10 cellular contexts compared by ENCODE assay signal in the genomic region with DNA sequence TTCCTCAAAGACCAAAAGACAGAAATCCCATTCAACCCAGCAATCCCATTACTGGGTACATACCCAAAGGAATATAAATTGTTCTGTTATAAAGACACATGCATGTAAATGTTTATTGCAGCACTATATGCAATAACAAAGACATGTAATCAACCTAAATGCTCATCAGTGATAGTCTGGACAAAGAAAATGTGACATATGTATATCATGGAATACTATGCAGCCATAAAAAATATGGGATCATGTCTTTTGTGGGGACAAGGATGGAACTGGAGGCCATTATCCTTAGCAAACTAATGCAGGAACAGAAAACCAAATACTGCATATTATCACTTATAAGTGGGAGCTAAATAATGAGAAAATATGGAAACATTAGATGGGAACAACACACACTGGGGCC. TPM values are rescaled to one million over a fixed set of nuclear protein-coding genes. Genes with fewer than 3 reads are reported as not detected.
"Had no signal": no experiment of that assay in that cellular context is flagged by ENCODE, and none has a peak within 500 bp of the region (broad histone marks: within the 10 kb centered on the region; RNA-seq: fewer than 3 reads in every experiment).

No MANE protein-coding gene starts in this region.

- ATAC-seq: GM23338 had no signal

- H3K9me3 Mint-ChIP-seq: GM23338, H9, HFFc6 had no signal

- H3K4me3 Mint-ChIP-seq: GM23338, H9, HFFc6 had no signal

- H3K4me3 ChIP-seq: GM23338 had no signal

- H3K4me2 ChIP-seq: GM23338 had no signal

- DNase-seq: H9, HCEC 1CT, HFFc6, IMR-90, KBM-7 had no signal

- H3K27ac ChIP-seq: HL-60 had no signal

- H3K27ac Mint-ChIP-seq: GM23338, H9, HFFc6 had no signal

- FAIRE-seq: H1, H54 had no signal

- H2AFZ ChIP-seq: GM23338 had no signal

RNA-seq across cellular contexts. Expression of a gene that starts 2.7 kb away (rescaled TPM):
- total RNA-seq: HT1080 had no signal
